1 cellular context compared by ENCODE assay signal in the genomic region with DNA sequence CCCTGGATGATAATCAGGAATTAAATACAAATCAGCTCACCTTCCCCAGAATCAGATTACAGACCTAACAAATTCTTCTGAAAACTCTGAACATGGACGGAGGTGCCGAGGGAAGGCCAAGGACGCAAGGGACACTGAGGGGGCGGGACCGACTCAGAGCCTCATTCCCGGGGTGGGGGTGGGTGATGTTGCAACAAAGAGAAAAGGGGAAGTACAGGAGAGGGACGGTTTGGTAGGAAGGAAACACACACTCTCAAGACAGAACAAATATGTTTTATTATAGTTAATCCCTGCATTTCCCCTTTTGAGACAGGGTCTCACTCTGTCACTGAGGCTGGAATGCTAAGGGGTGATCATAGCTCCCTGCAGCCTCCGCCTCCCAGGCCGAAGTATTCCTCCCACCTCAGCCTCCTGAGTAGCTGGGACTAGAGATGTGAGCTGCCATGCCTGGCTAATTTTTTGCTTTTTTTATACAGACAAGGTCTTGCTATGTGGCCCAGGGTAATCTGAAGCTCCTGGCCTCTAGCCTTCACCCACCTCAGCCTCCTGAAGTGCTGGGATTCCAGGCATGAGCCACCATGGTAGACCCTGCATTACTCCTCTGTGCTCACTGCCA.
TF ChIP-seq lines count a peak whose summit lies in the region.

No MANE protein-coding gene starts in this region.

TF ChIP-seq in K562, 482 proteins besides CTCF, POLR2A, EP300 and RAD21 (continued from another document):
- TF ChIP-seq E4F1 (CRISPR knock-in tag; IDR thresholded peaks at IDR 0.05; ENCODE audit: borderline replicate concordance) (no peak), SLC30A9 (CRISPR knock-in tag; IDR thresholded peaks at IDR 0.05) (no peak), VEZF1 (CRISPR knock-in tag; IDR thresholded peaks at IDR 0.05) (peak; percentile 73), ERF (CRISPR knock-in tag; IDR thresholded peaks at IDR 0.05) (no peak), POLR2H (tag; IDR thresholded peaks at IDR 0.05; ENCODE audit: low read depth) (peak; percentile 79), ZHX1 (conservative IDR thresholded peaks at IDR 0.05; ENCODE audit: low read length) (no peak), MBD1 (CRISPR knock-in tag; IDR thresholded peaks at IDR 0.05) (no peak), RFX1 (IDR thresholded peaks at IDR 0.05) (no peak), TAF7 (tag; IDR thresholded peaks at IDR 0.05) (no peak), TFAM (CRISPR knock-in tag; conservative IDR thresholded peaks at IDR 0.05) (no peak), ZNF239 (CRISPR knock-in tag; IDR thresholded peaks at IDR 0.05) (no peak), CCNT2 (IDR thresholded peaks at IDR 0.05; ENCODE audit: borderline replicate concordance, extremely low read depth, insufficient read length, low read depth, low read length) (no peak), ATF3 (IDR thresholded peaks at IDR 0.05) (peak; percentile 60; the same call in 1 of the 2 replicates), ATF3 (CRISPR knock-in tag; conservative IDR thresholded peaks at IDR 0.05) (no peak), MCM5 (IDR thresholded peaks at IDR 0.05; ENCODE audit: low read depth) (no peak), LARP7 (IDR thresholded peaks at IDR 0.05) (no peak), CEBPG (CRISPR knock-in tag; IDR thresholded peaks at IDR 0.05) (peak; percentile 87), CEBPG (tag; conservative IDR thresholded peaks at IDR 0.05 in 1 of 2, IDR thresholded peaks at IDR 0.05 in 1 of 2) (peak; percentile 90), ZNF197 (CRISPR knock-in tag; IDR thresholded peaks at IDR 0.05; ENCODE audit: low read depth) (no peak), NCOA2 (IDR thresholded peaks at IDR 0.05; ENCODE audit: partially characterized antibody in 2 of 2) (no peak), CHD7 (IDR thresholded peaks at IDR 0.05; ENCODE audit: low read depth, low read length) (no peak)
- TF ChIP-seq, protein P1, sequence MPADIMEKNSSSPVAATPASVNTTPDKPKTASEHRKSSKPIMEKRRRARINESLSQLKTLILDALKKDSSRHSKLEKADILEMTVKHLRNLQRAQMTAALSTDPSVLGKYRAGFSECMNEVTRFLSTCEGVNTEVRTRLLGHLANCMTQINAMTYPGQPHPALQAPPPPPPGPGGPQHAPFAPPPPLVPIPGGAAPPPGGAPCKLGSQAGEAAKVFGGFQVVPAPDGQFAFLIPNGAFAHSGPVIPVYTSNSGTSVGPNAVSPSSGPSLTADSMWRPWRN (IDR thresholded peaks at IDR 0.05; ENCODE audit: low read depth), result 0 out of 2 replicates have a peak, but pooled peaks have one; percentile 27
- TF ChIP-seq, protein P2, sequence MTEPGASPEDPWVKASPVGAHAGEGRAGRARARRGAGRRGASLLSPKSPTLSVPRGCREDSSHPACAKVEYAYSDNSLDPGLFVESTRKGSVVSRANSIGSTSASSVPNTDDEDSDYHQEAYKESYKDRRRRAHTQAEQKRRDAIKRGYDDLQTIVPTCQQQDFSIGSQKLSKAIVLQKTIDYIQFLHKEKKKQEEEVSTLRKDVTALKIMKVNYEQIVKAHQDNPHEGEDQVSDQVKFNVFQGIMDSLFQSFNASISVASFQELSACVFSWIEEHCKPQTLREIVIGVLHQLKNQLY (CRISPR knock-in tag; conservative IDR thresholded peaks at IDR 0.05), result no peak
- TF ChIP-seq, protein P3, sequence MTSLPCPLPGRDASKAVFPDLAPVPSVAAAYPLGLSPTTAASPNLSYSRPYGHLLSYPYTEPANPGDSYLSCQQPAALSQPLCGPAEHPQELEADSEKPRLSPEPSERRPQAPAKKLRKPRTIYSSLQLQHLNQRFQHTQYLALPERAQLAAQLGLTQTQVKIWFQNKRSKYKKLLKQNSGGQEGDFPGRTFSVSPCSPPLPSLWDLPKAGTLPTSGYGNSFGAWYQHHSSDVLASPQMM (CRISPR knock-in tag; IDR thresholded peaks at IDR 0.05), result no peak
